8 cellular contexts compared by ENCODE assay signal in genomic region chr16:53913082-53913870, GRCh38.
DNase-seq lines count a peak whose midpoint lies in the region; ATAC-seq, FAIRE-seq and TF ChIP-seq lines count a peak whose summit lies in the region.

No MANE protein-coding gene starts in this region.

- H3K9ac ChIP-seq in astrocyte (ENCODE audit: low read length): no peak overlapping the region

- no peaks in the 10 kb centered on the region for H3K27me3 Mint-ChIP-seq in astrocyte (ENCODE audit: low read depth, unreplicated experiment)

- peak overlapping the region; percentile 20 for H3K4me2 ChIP-seq in astrocyte (ENCODE audit: low read length)

- H3K9me3 Mint-ChIP-seq in astrocyte (ENCODE audit: unreplicated experiment): no peaks in the 10 kb centered on the region

- no peak for TF ChIP-seq CTCF in astrocyte (IDR thresholded peaks at IDR 0.05; ENCODE audit: insufficient read depth, low read depth, low read length)

- H3K4me1 ChIP-seq in astrocyte (ENCODE audit: insufficient read depth, low read length): peaks cover 13% of the 10 kb centered on the region

- H3K4me1 Mint-ChIP-seq in astrocyte (ENCODE audit: low read depth, unreplicated experiment): peaks cover 8% of the 10 kb centered on the region

- H3K36me3 ChIP-seq in astrocyte (ENCODE audit: insufficient read depth, low read length): no peaks in the 10 kb centered on the region

- no peaks in the 10 kb centered on the region for H3K79me2 ChIP-seq in astrocyte (ENCODE audit: insufficient read depth, low read length)

- peaks cover 5% of the 10 kb centered on the region for H3K36me3 Mint-ChIP-seq in astrocyte (ENCODE audit: low read depth, unreplicated experiment)

- H4K20me1 ChIP-seq in astrocyte (ENCODE audit: insufficient read depth, low read length): peaks cover 19% of the 10 kb centered on the region

- ATAC-seq in left lobe of liver (peak; percentile 23), GM18868 (IDR thresholded peaks at IDR 0.05; ENCODE audit: unreplicated experiment) (no peak), GM19324 (IDR thresholded peaks at IDR 0.05; ENCODE audit: low FRiP score, unreplicated experiment) (no peak)

- no peak overlapping the region for H3K27ac ChIP-seq in astrocyte (ENCODE audit: low read depth, low read length)

- H3K27ac Mint-ChIP-seq in astrocyte (ENCODE audit: unreplicated experiment): peak overlapping the region; percentile 10

- H2AFZ ChIP-seq in astrocyte (ENCODE audit: low read depth, low read length): no peak overlapping the region

- no peaks in the 10 kb centered on the region for H3K9me3 ChIP-seq in astrocyte (ENCODE audit: insufficient read depth, low read depth, low read length)

- no peaks in the 10 kb centered on the region for H3K27me3 ChIP-seq in astrocyte (ENCODE audit: insufficient read depth, low read length)

- FAIRE-seq in astrocyte (lab: Jason Lieb, UNC): peak; percentile 68

- no peak overlapping the region for H3K4me3 ChIP-seq in astrocyte (ENCODE audit: insufficient read depth, low read depth, low read length)

- no peak overlapping the region for H3K4me3 Mint-ChIP-seq in astrocyte (ENCODE audit: unreplicated experiment)

- DNase-seq in AG08395 (ENCODE audit: low spot score): peak; percentile 85
- DNase-seq in HS-5 (ENCODE audit: low read depth): peak; percentile 57
- DNase-seq in astrocyte (ENCODE audit: low read depth): peak; percentile 87
- DNase-seq in left lobe of liver (ENCODE audit: low spot score): no peak
- DNase-seq in NCI-H1417 (lab: John Stamatoyannopoulos, UW): no peak
- DNase-seq in D341Med (ENCODE audit: low spot score): no peak

Comparison
In these comparisons a context has a peak if more than half of its experiments do, and no peak if none do; other contexts are left out.
1. DNase-seq: peak in AG08395 (single experiment), HS-5 (single experiment) and astrocyte (single experiment); none in left lobe of liver (single experiment), NCI-H1417 (0 of 3) and D341Med (single experiment).